Comparison of ENCODE assay signal across 1 cellular context in genomic region chr17:40326014-40326831, GRCh38.
TF ChIP-seq lines count a peak whose summit lies in the region.

No MANE protein-coding gene starts in this region.

TF ChIP-seq in IMR-90, 13 proteins besides CTCF, POLR2A, EP300 and RAD21 (continued from another document):
- no peak for TF ChIP-seq ELK1 (IDR thresholded peaks at IDR 0.05; ENCODE audit: borderline replicate concordance, low read depth, low read length)
- no peak for TF ChIP-seq NFE2L2 (IDR thresholded peaks at IDR 0.05; ENCODE audit: low read depth, low read length)
TF ChIP-seq in IMR-90: peak in this region for 0.
